Comparison of ENCODE assay signal across 8 cellular contexts in the genomic region with DNA sequence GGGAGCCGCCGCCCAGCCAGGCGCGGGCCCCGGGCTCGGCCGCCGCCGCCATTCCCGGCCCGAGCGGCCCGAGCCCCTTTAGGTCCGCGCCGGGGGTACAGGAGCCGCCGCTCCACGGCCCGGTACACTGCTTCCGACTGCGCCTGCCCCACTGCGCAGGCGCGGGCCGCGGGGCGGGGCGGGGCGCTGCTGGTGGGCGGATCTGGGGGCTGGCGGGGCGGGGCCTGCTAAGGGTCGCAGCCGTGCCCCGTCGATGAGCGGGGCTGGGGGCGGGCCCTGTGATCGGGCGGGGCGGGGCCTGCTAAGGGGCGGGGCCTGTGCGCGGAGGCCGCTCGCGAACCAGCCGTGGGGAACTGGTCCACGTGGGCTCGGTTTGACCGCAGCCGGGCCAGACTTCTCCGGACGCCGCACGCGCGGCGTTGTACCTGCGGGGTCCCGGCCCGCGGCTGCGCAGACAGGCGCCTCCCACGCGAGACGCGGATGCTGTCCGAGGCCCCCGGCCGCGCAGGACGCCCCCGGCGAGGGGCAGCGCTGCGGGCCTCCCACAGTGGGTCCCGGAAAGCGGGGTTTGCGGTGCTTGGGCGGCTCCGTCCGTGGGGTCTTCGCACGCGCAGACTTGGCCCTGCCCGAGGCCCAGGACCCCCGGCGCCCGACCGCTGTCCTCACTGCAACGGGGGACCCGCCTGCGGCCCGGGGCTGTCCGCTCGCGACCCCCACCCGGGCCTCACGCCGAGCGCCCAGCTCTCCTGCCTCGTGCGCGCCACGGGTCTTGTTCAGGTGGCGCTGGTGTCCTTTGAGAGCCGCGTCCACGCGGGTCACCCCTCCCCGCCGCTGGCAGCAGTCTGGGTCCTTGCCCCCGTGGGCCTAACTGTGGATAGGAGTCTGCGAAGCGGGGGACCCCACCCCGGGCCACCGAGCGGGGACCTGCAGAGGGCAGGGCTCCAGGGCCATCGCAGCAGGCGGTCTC. TPM values are rescaled to one million over a fixed set of nuclear protein-coding genes. Genes with fewer than 3 reads are reported as not detected.
A peak's percentile ranks its signal among the peaks of the same experiment; 100 is the strongest.
DNase-seq lines count a peak whose midpoint lies in the region; ATAC-seq, FAIRE-seq and TF ChIP-seq lines count a peak whose summit lies in the region.

A gene with protein sequence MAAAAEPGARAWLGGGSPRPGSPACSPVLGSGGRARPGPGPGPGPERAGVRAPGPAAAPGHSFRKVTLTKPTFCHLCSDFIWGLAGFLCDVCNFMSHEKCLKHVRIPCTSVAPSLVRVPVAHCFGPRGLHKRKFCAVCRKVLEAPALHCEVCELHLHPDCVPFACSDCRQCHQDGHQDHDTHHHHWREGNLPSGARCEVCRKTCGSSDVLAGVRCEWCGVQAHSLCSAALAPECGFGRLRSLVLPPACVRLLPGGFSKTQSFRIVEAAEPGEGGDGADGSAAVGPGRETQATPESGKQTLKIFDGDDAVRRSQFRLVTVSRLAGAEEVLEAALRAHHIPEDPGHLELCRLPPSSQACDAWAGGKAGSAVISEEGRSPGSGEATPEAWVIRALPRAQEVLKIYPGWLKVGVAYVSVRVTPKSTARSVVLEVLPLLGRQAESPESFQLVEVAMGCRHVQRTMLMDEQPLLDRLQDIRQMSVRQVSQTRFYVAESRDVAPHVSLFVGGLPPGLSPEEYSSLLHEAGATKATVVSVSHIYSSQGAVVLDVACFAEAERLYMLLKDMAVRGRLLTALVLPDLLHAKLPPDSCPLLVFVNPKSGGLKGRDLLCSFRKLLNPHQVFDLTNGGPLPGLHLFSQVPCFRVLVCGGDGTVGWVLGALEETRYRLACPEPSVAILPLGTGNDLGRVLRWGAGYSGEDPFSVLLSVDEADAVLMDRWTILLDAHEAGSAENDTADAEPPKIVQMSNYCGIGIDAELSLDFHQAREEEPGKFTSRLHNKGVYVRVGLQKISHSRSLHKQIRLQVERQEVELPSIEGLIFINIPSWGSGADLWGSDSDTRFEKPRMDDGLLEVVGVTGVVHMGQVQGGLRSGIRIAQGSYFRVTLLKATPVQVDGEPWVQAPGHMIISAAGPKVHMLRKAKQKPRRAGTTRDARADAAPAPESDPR (minus strand): TSS at position 139 of the 967 bp plus-strand sequence. CDS start 87 bp downstream, at position 52.

- peaks cover 39% of the 10 kb centered on the region for H3K27me3 ChIP-seq in BE2C
- H3K27me3 ChIP-seq in neuronal stem cell (ENCODE audit: control insufficient read depth in 3 of 3, insufficient read depth in 3 of 3, low read depth in 1 of 3, low read length in 3 of 3) = peaks cover 0 to 29% (median 4%) of the 10 kb centered on the region in 3 experiments
- no peaks in the 10 kb centered on the region for H3K27me3 ChIP-seq in stomach smooth muscle (ENCODE audit: control insufficient read depth in 1 of 2, insufficient read depth in 2 of 2, low read length in 2 of 2)

- peak within 1 kb of the TSS; percentile 94 for H2AFZ ChIP-seq in neuronal stem cell (ENCODE audit: low read length)

- peak; percentile 61 for ATAC-seq in GM19395 (IDR thresholded peaks at IDR 0.05; ENCODE audit: unreplicated experiment)

- no peak for FAIRE-seq in frontal cortex (lab: Jason Lieb, UNC)

- no peak within 1 kb of the TSS for H4K8ac ChIP-seq in neuronal stem cell (ENCODE audit: low read depth, low read length)

- no peaks in the 10 kb centered on the region for H3K9me3 ChIP-seq in BE2C
- peaks cover 7 to 11% of the 10 kb centered on the region in 2 donors for H3K9me3 ChIP-seq in neuronal stem cell (replicated peaks in 1 of 2; ENCODE audit: control insufficient read depth in 2 of 2, insufficient read depth in 1 of 2, low read depth in 1 of 2, low read length in 2 of 2)
- no peaks in the 10 kb centered on the region for H3K9me3 ChIP-seq in stomach smooth muscle (ENCODE audit: control insufficient read depth in 2 of 2, low read length in 2 of 2)

- H2AK5ac ChIP-seq in neuronal stem cell (ENCODE audit: low read depth, low read length) = peak within 1 kb of the TSS; percentile 88

- H3K4me1 ChIP-seq in BE2C = no peaks in the 10 kb centered on the region
- H3K4me1 ChIP-seq in neuronal stem cell (ENCODE audit: control insufficient read depth in 2 of 2, insufficient read depth in 1 of 2, low read depth in 1 of 2, low read length in 2 of 2) = peaks cover 2 to 10% of the 10 kb centered on the region in 2 donors
- H3K4me1 ChIP-seq in stomach smooth muscle (ENCODE audit: control insufficient read depth, insufficient read depth, low read length) = peaks cover 27% of the 10 kb centered on the region

- no peak within 1 kb of the TSS for H4K91ac ChIP-seq in neuronal stem cell (ENCODE audit: low read depth, low read length, poor library complexity)

- peak within 1 kb of the TSS; percentile 13 for H2BK5ac ChIP-seq in neuronal stem cell (ENCODE audit: low read length)

- peak within 1 kb of the TSS; percentile 97 for H3K4me2 ChIP-seq in neuronal stem cell (ENCODE audit: insufficient read depth, low read length, poor library complexity, severe bottlenecking)

- H2BK15ac ChIP-seq in neuronal stem cell (ENCODE audit: low read length) = peak within 1 kb of the TSS; percentile 71

- H3K9ac ChIP-seq in neuronal stem cell (ENCODE audit: low read depth, low read length, poor library complexity) (peak within 1 kb of the TSS; percentile 92), stomach smooth muscle (ENCODE audit: low read length in 2 of 2) (peak within 1 kb of the TSS; percentile 57 to 71)

- H2BK12ac ChIP-seq in neuronal stem cell (ENCODE audit: low read length) = peak within 1 kb of the TSS; percentile 58

- peak; percentile 89 for DNase-seq in BE2C
- DNase-seq in HK-2 (ENCODE audit: unreplicated experiment) = peak; percentile 91
- DNase-seq in SK-MEL-5 (ENCODE audit: low read depth, low spot score) = peak; percentile 70
- DNase-seq in activated gamma-delta T cell treated with Interleukin-2 at 50 U/mL for 16 hours = peak; percentile 87
- DNase-seq in frontal cortex (ENCODE audit: low spot score in 2 of 2) = peak; percentile 100
- peak; percentile 83 for DNase-seq in neuronal stem cell (ENCODE audit: low spot score)

- H2BK120ac ChIP-seq in neuronal stem cell (ENCODE audit: low read depth, low read length) = no peak within 1 kb of the TSS

- no peaks in the 10 kb centered on the region for H3K36me3 ChIP-seq in BE2C
- H3K36me3 ChIP-seq in neuronal stem cell (replicated peaks in 1 of 2; ENCODE audit: control insufficient read depth in 2 of 2, insufficient read depth in 2 of 2, low read length in 2 of 2) = no peaks in the 10 kb centered on the region
- no peaks in the 10 kb centered on the region for H3K36me3 ChIP-seq in stomach smooth muscle (ENCODE audit: control insufficient read depth in 2 of 2, insufficient read depth in 2 of 2, low read length in 2 of 2)

- H3K4ac ChIP-seq in neuronal stem cell (ENCODE audit: low read length) = peak within 1 kb of the TSS; percentile 76

- H3K23ac ChIP-seq in neuronal stem cell (ENCODE audit: low read depth, low read length, poor library complexity) = peak within 1 kb of the TSS; percentile 25

- no CpG with 5 or more reads among the region's 123 CpGs for WGBS in neuronal stem cell (ENCODE audit: extremely low coverage in 2 of 2, insufficient read length in 2 of 2, insufficient replicate concordance in 1 of 2), 2 donors

- TF ChIP-seq CTCF in BE2C (IDR thresholded peaks at IDR 0.05; ENCODE audit: low read depth, low read length) = no peak

- in situ Hi-C loops in SK-MEL-5 (cut with HindIII; ENCODE audit: low pct_unique_long_range_greater_than_20kb, low sequenced_read_pairs) = no loop called here

- peak within 1 kb of the TSS; percentile 90 for H3K18ac ChIP-seq in neuronal stem cell (ENCODE audit: low read length)

- peak within 1 kb of the TSS; percentile 82 for H3K14ac ChIP-seq in neuronal stem cell (ENCODE audit: low read length)

- no peak within 1 kb of the TSS for H3K27ac ChIP-seq in neuronal stem cell (replicated peaks; ENCODE audit: low read length)
- H3K27ac ChIP-seq in stomach smooth muscle (ENCODE audit: low read length) = no peak within 1 kb of the TSS

- no peaks in the 10 kb centered on the region for H3K79me1 ChIP-seq in neuronal stem cell (ENCODE audit: low read depth, low read length)

- peak within 1 kb of the TSS; percentile 56 for H3K4me3 ChIP-seq in BE2C (ENCODE audit: low read depth, low read length)
- peak within 1 kb of the TSS; percentile 82 to 88 for H3K4me3 ChIP-seq in neuronal stem cell (ENCODE audit: low read length in 2 of 2)
- H3K4me3 ChIP-seq in stomach smooth muscle (ENCODE audit: low read length in 2 of 2) = peak within 1 kb of the TSS; percentile 72 to 81

RNA-seq across cellular contexts. Expression of the gene that starts here (rescaled TPM):
- 22.7 TPM for polyA plus RNA-seq in BE2C (2012; ENCODE audit: insufficient read depth, insufficient read length, low read depth)
- total RNA-seq in SK-MEL-5 (2014; rRNA removed; shearing (Covaris generic)) = 12.6 and 12.9 TPM in 2 replicates
- 16.3 and 19.8 TPM in 2 replicates for polyA plus RNA-seq in SK-MEL-5 (2015; cell fraction: cytosol; rRNA removed)
- 61.5 and 72.3 TPM in 2 replicates for polyA plus RNA-seq in SK-MEL-5 (2015; cell fraction: nucleus; rRNA removed)
- 6.1 TPM for total RNA-seq in frontal cortex
- 5.4 TPM for polyA plus RNA-seq in neuronal stem cell (2013, experiment 1 of 2)
- polyA plus RNA-seq in neuronal stem cell (2013, experiment 2 of 2) = 5.2 TPM
